9 cellular contexts compared by ENCODE assay signal in the genomic region with DNA sequence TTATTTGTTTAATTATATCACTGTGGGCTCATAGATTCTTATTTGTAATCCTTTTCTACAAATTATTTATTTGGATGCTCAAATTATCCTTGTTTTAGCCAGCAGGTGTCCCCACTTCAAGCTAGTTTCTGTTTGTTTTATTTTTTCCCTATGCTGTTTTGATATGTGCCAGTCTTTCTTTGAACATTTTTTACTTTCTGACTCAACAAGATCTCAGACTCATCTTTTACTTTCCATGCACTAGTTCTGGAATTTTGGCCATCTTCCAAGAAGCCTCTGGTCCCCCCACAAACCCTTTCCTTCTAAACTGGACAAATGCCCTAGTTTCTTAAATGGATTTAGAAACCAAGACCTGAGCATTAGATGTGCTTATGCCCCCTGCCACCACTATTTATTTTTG. TPM values are rescaled to one million over a fixed set of nuclear protein-coding genes. Genes with fewer than 3 reads are reported as not detected.
DNase-seq lines count a peak whose midpoint lies in the region; ATAC-seq, FAIRE-seq and TF ChIP-seq lines count a peak whose summit lies in the region.
"Had no signal": no experiment of that assay in that cellular context is flagged by ENCODE, and none has a peak within 500 bp of the region (broad histone marks: within the 10 kb centered on the region; RNA-seq: fewer than 3 reads in every experiment).

No MANE protein-coding gene starts in this region.

- H3K36me3 Mint-ChIP-seq in glutamatergic neuron (ENCODE audit: unreplicated experiment) = no peaks in the 10 kb centered on the region

- no peak overlapping the region for H3K27ac ChIP-seq in AG04450 (ENCODE audit: low read depth, low read length)
- H3K27ac ChIP-seq: thoracic aorta had no signal

- TF ChIP-seq CTCF in AG04450 (IDR thresholded peaks at IDR 0.05; ENCODE audit: low read depth, low read length) (peak; percentile 61), glutamatergic neuron (IDR thresholded peaks at IDR 0.05; ENCODE audit: partially characterized antibody, unreplicated experiment) (peak; percentile 57)

- no peaks in the 10 kb centered on the region; the same call in 1 of the 2 replicates for H3K9me3 ChIP-seq in AG04450 (ENCODE audit: control insufficient read depth, insufficient read depth, low read length)
- H3K9me3 ChIP-seq: thoracic aorta had no signal

- POLR2A ChIA-PET in AG04450 (lab: Yijun Ruan, JAX) = no interaction called here

- H3K27me3 ChIP-seq in AG04450 (ENCODE audit: control insufficient read depth, insufficient read depth, low read length) = peaks cover 7% of the 10 kb centered on the region

- FAIRE-seq in GM18507 (lab: Jason Lieb, UNC) = peak; percentile 56

- no peaks in the 10 kb centered on the region for H3K4me1 Mint-ChIP-seq in glutamatergic neuron (ENCODE audit: low read depth, unreplicated experiment)

- H3K27ac Mint-ChIP-seq in glutamatergic neuron (ENCODE audit: unreplicated experiment) = no peak overlapping the region

- no peak for DNase-seq in AG04450 (ENCODE audit: low read depth, low spot score)
- DNase-seq in GM18507 (ENCODE audit: extremely low spot score, insufficient read length, low read depth) = no peak
- DNase-seq in SK-N-DZ (ENCODE audit: low spot score) = peak; percentile 16
- no peak for DNase-seq in glutamatergic neuron
- DNase-seq in stimulated activated CD4-positive, alpha-beta T cell treated with anti-CD3 and anti-CD28 coated beads, Interleukin-4, amount 100 ng/mL, for 4 hours = no peak
- no peak for DNase-seq in retina

- no peaks in the 10 kb centered on the region for H3K27me3 Mint-ChIP-seq in glutamatergic neuron (ENCODE audit: unreplicated experiment)

- no peak overlapping the region for H3K4me3 ChIP-seq in AG04450 (ENCODE audit: low read depth, low read length)
- H3K4me3 ChIP-seq: thoracic aorta had no signal

- no peaks in the 10 kb centered on the region for H3K9me3 Mint-ChIP-seq in glutamatergic neuron (ENCODE audit: unreplicated experiment)

- no peak overlapping the region for H3K4me3 Mint-ChIP-seq in glutamatergic neuron (ENCODE audit: unreplicated experiment)

- CTCF ChIA-PET in AG04450 (lab: Charles Lee) = interaction anchor here (0.5 to 1.8 kb wide), 10 partner anchors 9 to 263 kb away, joined by 3 to 8 read pairs (median 4); a partner anchor contains a TSS

- ATAC-seq in HG03159 (IDR thresholded peaks at IDR 0.05; ENCODE audit: unreplicated experiment) = no peak
- no peak for ATAC-seq in GM18867 (IDR thresholded peaks at IDR 0.05; ENCODE audit: unreplicated experiment)

RNA-seq across cellular contexts. Expression of a gene that starts 11.5 kb away (rescaled TPM):
- 67.7 and 77.8 TPM in 2 replicates for polyA plus RNA-seq in AG04450 (2011; rRNA removed)
- polyA minus RNA-seq in AG04450 (2011; rRNA and poly(A)+ RNA removed) = 75.9 and 88.8 TPM in 2 replicates
- 103 and 110 TPM in 2 replicates for polyA plus RNA-seq in SK-N-DZ (2014; cell fraction: cytosol; rRNA removed)
- polyA plus RNA-seq in SK-N-DZ (2014; cell fraction: nucleus; rRNA removed) = 57.2 and 61.2 TPM in 2 replicates
- 89.2 TPM for total RNA-seq in glutamatergic neuron (ENCODE audit: unreplicated experiment)

RNA-seq across cellular contexts. Expression of a gene that starts 16.9 kb away (rescaled TPM):
- 13.1 and 18.7 TPM in 2 replicates for polyA plus RNA-seq in AG04450 (2011; rRNA removed)
- 9.3 and 10.3 TPM in 2 replicates for polyA minus RNA-seq in AG04450 (2011; rRNA and poly(A)+ RNA removed)
- 111 and 115 TPM in 2 replicates for polyA plus RNA-seq in SK-N-DZ (2014; cell fraction: cytosol; rRNA removed)
- polyA plus RNA-seq in SK-N-DZ (2014; cell fraction: nucleus; rRNA removed) = 98.0 and 116 TPM in 2 replicates
- total RNA-seq in glutamatergic neuron (ENCODE audit: unreplicated experiment) = 37.5 TPM
